ENCODE assay signal across 9 cellular contexts in genomic region chr5:50969207-50970145, GRCh38.
A peak's percentile ranks its signal among the peaks of the same experiment; 100 is the strongest.
DNase-seq lines count a peak whose midpoint lies in the region; ATAC-seq and TF ChIP-seq lines count a peak whose summit lies in the region.
"Had no signal": no experiment of that assay in that cellular context is flagged by ENCODE, and none has a peak within 500 bp of the region (broad histone marks: within the 10 kb centered on the region; RNA-seq: fewer than 3 reads in every experiment).

No MANE protein-coding gene starts in this region.

- H3K4me3 ChIP-seq in NT2/D1 (ENCODE audit: insufficient read length, low read depth) = peak overlapping the region; percentile 37
- H3K4me3 ChIP-seq in hepatocyte = peak overlapping the region; percentile 34
- H3K4me3 ChIP-seq in sigmoid colon = peak overlapping the region; percentile 10 to 42 (median 41)

- H3K79me2 ChIP-seq in hepatocyte = peaks cover 30% of the 10 kb centered on the region

- H3K36me3 ChIP-seq in NT2/D1 (ENCODE audit: insufficient read depth, insufficient read length, low read length) (no peaks in the 10 kb centered on the region), hepatocyte (replicated peaks; ENCODE audit: insufficient read depth, low read depth) (no peaks in the 10 kb centered on the region), sigmoid colon (no peaks in the 10 kb centered on the region)

- H3K9ac ChIP-seq in NT2/D1 (ENCODE audit: insufficient read length, low read depth) = no peak overlapping the region

- peaks cover 72% of the 10 kb centered on the region for H3K27me3 ChIP-seq in NT2/D1 (ENCODE audit: insufficient read depth, insufficient read length)
- H3K27me3 ChIP-seq in hepatocyte = peaks cover 80% of the 10 kb centered on the region
- H3K27me3 ChIP-seq in sigmoid colon = peaks cover 19 to 72% (median 40%) of the 10 kb centered on the region in 3 donors

- no peak for ATAC-seq in GM18498 (IDR thresholded peaks at IDR 0.05; ENCODE audit: unreplicated experiment)

- H3K4me1 ChIP-seq in NT2/D1 (ENCODE audit: insufficient read depth, insufficient read length) (no peaks in the 10 kb centered on the region), hepatocyte (ENCODE audit: insufficient read depth) (no peaks in the 10 kb centered on the region), sigmoid colon (peaks cover 0 to 25% (median 15%) of the 10 kb centered on the region in 4 donors)

- peak overlapping the region; percentile 90 for H3K27ac ChIP-seq in hepatocyte
- peak overlapping the region in 1 of 4 donors; percentile 8 for H3K27ac ChIP-seq in sigmoid colon

- peak overlapping the region; percentile 55 for H2AFZ ChIP-seq in hepatocyte

- WGBS in hepatocyte (ENCODE audit: low lambda C conversion rate, missing lambda C conversion rate) = 3% methylated on average over 60 of the region's 64 CpGs
- WGBS in sigmoid colon, 2 donors = 4 to 8% methylated on average over 64 of the region's 64 CpGs

- no peaks in the 10 kb centered on the region for H4K20me1 ChIP-seq in hepatocyte (ENCODE audit: insufficient read depth, poor library complexity, severe bottlenecking)

- TF ChIP-seq EP300 in sigmoid colon (IDR thresholded peaks at IDR 0.05) = no peak

- no peak for TF ChIP-seq POLR2A in sigmoid colon (IDR thresholded peaks at IDR 0.05)

- intact Hi-C loops in sigmoid colon (cut with DNase I) = loop anchor here (10.0 kb wide), 1 partner anchor 415 kb away; the partner anchor contains the start of gene ISL1

- H3K4me2 ChIP-seq in hepatocyte = peak overlapping the region; percentile 92

- peak; percentile 31 for DNase-seq in GM03348 (ENCODE audit: low spot score)
- DNase-seq in NT2/D1 (ENCODE audit: low read depth, low spot score) = no peak
- DNase-seq in hepatocyte (ENCODE audit: low spot score) = peak; percentile 14
- DNase-seq in sigmoid colon = peak; percentile 68
- no peak for DNase-seq in HCEC 1CT
- DNase-seq in NK-92 (lab: John Stamatoyannopoulos, UW; ENCODE audit: unreplicated experiment) = no peak
- no peak for DNase-seq in germinal center (ENCODE audit: low spot score)
- DNase-seq: NCI-H1694 treated with DMSO at 0.1 percent for 48 hours had no signal

- no peaks in the 10 kb centered on the region for H3K9me2 ChIP-seq in hepatocyte (replicated peaks; ENCODE audit: insufficient read depth)

- H3K9me3 ChIP-seq in NT2/D1 (ENCODE audit: insufficient read depth, low read length) (no peaks in the 10 kb centered on the region), hepatocyte (ENCODE audit: low read depth) (no peaks in the 10 kb centered on the region), sigmoid colon (no peaks in the 10 kb centered on the region)

- TF ChIP-seq CTCF in hepatocyte (IDR thresholded peaks at IDR 0.05; ENCODE audit: poor library complexity) (no peak), sigmoid colon (IDR thresholded peaks at IDR 0.05) (no peak)

Comparison
In these comparisons a context has a peak if more than half of its experiments do, and no peak if none do; other contexts are left out.
1. DNase-seq: peak in GM03348 (single experiment), hepatocyte (single experiment) and sigmoid colon (single experiment); none in NT2/D1 (single experiment), HCEC 1CT (single experiment), NK-92 (single experiment) and germinal center (single experiment).
2. Peak in every context shown above with its lines, with median percentiles within 50 percentile points of each other: H3K4me3 ChIP-seq.